8 cellular contexts compared by ENCODE assay signal in genomic region chr7:36115448-36116321, GRCh38. TPM values are rescaled to one million over a fixed set of nuclear protein-coding genes. Genes with fewer than 3 reads are reported as not detected.
DNase-seq lines count a peak whose midpoint lies in the region; ATAC-seq, FAIRE-seq and TF ChIP-seq lines count a peak whose summit lies in the region.

No MANE protein-coding gene starts in this region.

- 17% methylated on average over 9 of the region's 9 CpGs for WGBS in GM12878 (ENCODE audit: insufficient coverage, insufficient replicate concordance, low lambda C conversion rate, missing lambda C conversion rate)
- WGBS in lower leg skin, 2 donors, result 43% methylated on average over 9 of the region's 9 CpGs

- no peak overlapping the region for H3K9ac ChIP-seq in GM12878 (ENCODE audit: control insufficient read depth, insufficient read depth, low read length)

- no peak overlapping the region for H3K4me2 ChIP-seq in GM12878 (ENCODE audit: control insufficient read depth, insufficient read depth)

- peaks cover 33% of the 10 kb centered on the region for H3K4me1 Mint-ChIP-seq in T-helper 17 cell

- H3K27me3 Mint-ChIP-seq in T-helper 17 cell, result no peaks in the 10 kb centered on the region

- no peaks in the 10 kb centered on the region for H4K20me1 ChIP-seq in GM12878 (ENCODE audit: control insufficient read depth, insufficient read depth)

- no peaks in the 10 kb centered on the region for H3K79me2 ChIP-seq in GM12878 (ENCODE audit: control insufficient read depth, insufficient read depth, low read length)

- peak overlapping the region; percentile 86 for H3K4me3 Mint-ChIP-seq in T-helper 17 cell

- no peak for TF ChIP-seq POLR2A in GM12878 (IDR thresholded peaks at IDR 0.05; ENCODE audit: low read depth, low read length)
- TF ChIP-seq POLR2A in lower leg skin (IDR thresholded peaks at IDR 0.05), result no peak

- H2AFZ ChIP-seq in GM12878 (ENCODE audit: control insufficient read depth, low read depth, low read length), result no peak overlapping the region

- peaks cover 0 to 6% of the 10 kb centered on the region in 2 experiments; a peak in 3 of 4 replicates for H3K27me3 ChIP-seq in GM12878 (replicated peaks in 1 of 2; ENCODE audit: control insufficient read depth in 2 of 2, insufficient read depth in 2 of 2, low read length in 1 of 2)

- in situ Hi-C loops in GM12878 (cut with MboI), result no loop called here

- intact Hi-C loops in GM12878 (cut with micrococcal nuclease; ENCODE audit: unreplicated experiment), result no loop called here
- intact Hi-C loops in lower leg skin (cut with DNase I; ENCODE audit: low total_unique reads), result no loop called here

- TF ChIP-seq RAD21 in GM12878 (IDR thresholded peaks at IDR 0.05; ENCODE audit: insufficient read depth, low read depth, low read length), result no peak

- ATAC-seq in HG03196 (IDR thresholded peaks at IDR 0.05; ENCODE audit: unreplicated experiment) (peak; percentile 99), T-helper 17 cell (peak; percentile 78), GM12878 (peak; percentile 100)

- no peak overlapping the region for H3K27ac ChIP-seq in GM12878 (ENCODE audit: control insufficient read depth, insufficient read depth)

- H3K4me3 ChIP-seq in GM12878 (no peak overlapping the region), lower leg skin (ENCODE audit: low read depth, poor library complexity, severe bottlenecking) (no peak overlapping the region)

- CTCF ChIA-PET in GM12878 (lab: Yijun Ruan, JAX), result interaction anchor here (0.5 to 2.1 kb wide), 10 partner anchors 12 to 202 kb away, joined by 3 to 6 read pairs (median 4); no protein-coding TSS in a partner anchor

- no peak for TF ChIP-seq CTCF in GM12878 (IDR thresholded peaks at IDR 0.05 in 2 of 3, conservative IDR thresholded peaks at IDR 0.05 in 1 of 3; ENCODE audit: control insufficient read depth in 2 of 3, extremely low read depth in 1 of 3, insufficient read depth in 1 of 3, low read depth in 3 of 3, low read length in 3 of 3)
- no peak for TF ChIP-seq CTCF in lower leg skin (IDR thresholded peaks at IDR 0.05)

- H3K36me3 ChIP-seq in GM12878 (ENCODE audit: control insufficient read depth in 2 of 2, insufficient read depth in 2 of 2, low read length in 1 of 2), result no peaks in the 10 kb centered on the region

- H3K9me3 ChIP-seq in T-helper 17 cell (ENCODE audit: control insufficient read depth, low read length, poor library complexity, severe bottlenecking), result no peaks in the 10 kb centered on the region
- H3K9me3 ChIP-seq in GM12878 (replicated peaks; ENCODE audit: control insufficient read depth, insufficient read depth, low read length), result no peaks in the 10 kb centered on the region; the same call in 2 of the 3 replicates

- SMC1A ChIA-PET in GM12878 (lab: Charles Lee; ENCODE audit: uncharacterized antibody, unreplicated experiment), result interaction anchor here (0.7 to 1.6 kb wide), 9 partner anchors 11 to 171 kb away, joined by 3 to 15 read pairs (median 3); no protein-coding TSS in a partner anchor

- BruUV-seq in GM12878 (replicated peaks; lab: Mats Ljungman, UMichigan), result no TSS peak

- DNase-seq in AG08395 (ENCODE audit: low spot score) (peak; percentile 93), GM19239 (ENCODE audit: insufficient read length, low spot score) (peak; percentile 40), T-helper 17 cell (peak in 1 of 3 donors; percentile 17), GM12878 (ENCODE audit: low read depth, low spot score) (peak; percentile 79), lower leg skin (ENCODE audit: low spot score in 2 of 2) (peak; percentile 81 to 97), NCI-H146 (lab: John Stamatoyannopoulos, UW) (no peak)
- DNase-seq in stimulated activated CD8-positive, alpha-beta memory T cell treated with anti-CD3 and anti-CD28 coated beads, Interleukin-4, amount 100 ng/mL, for 4 hours (ENCODE audit: low read depth in 2 of 2, low spot score in 1 of 2), result peak; percentile 24 to 26

- peaks cover 11% of the 10 kb centered on the region for H3K4me1 ChIP-seq in GM12878 (ENCODE audit: control insufficient read depth, insufficient read depth, low read length)

- peak overlapping the region; percentile 95 for H3K27ac Mint-ChIP-seq in T-helper 17 cell

- peak; percentile 44 to 93; a peak in 3 of 4 replicates for TF ChIP-seq EP300 in GM12878 (IDR thresholded peaks at IDR 0.05; ENCODE audit: borderline replicate concordance in 1 of 2, control insufficient read depth in 1 of 2, low read depth in 2 of 2, low read length in 2 of 2)

- FAIRE-seq in GM19239 (lab: Jason Lieb, UNC), result peak; percentile 87
- FAIRE-seq in GM12878 (lab: Jason Lieb, UNC), result peak; percentile 91

- POLR2A ChIA-PET in GM12878 (lab: Charles Lee), result interaction anchor here (1.2 kb wide), 1 partner anchor 20 kb away, joined by 3 read pairs; no protein-coding TSS in a partner anchor

- peaks cover 2% of the 10 kb centered on the region for H3K36me3 Mint-ChIP-seq in T-helper 17 cell (ENCODE audit: low read depth)

- RAD21 ChIA-PET in GM12878 (lab: Charles Lee; ENCODE audit: unreplicated experiment), result interaction anchor here (0.8 to 1.4 kb wide), 4 partner anchors 11 to 174 kb away, joined by 3 to 7 read pairs (median 3); no protein-coding TSS in a partner anchor

TF ChIP-seq in GM12878, 131 proteins besides CTCF, POLR2A, EP300 and RAD21 (continues in another document):
- TF ChIP-seq PAX5 (IDR thresholded peaks at IDR 0.05; ENCODE audit: borderline replicate concordance, low read depth, low read length) (peak; percentile 94), MLLT1 (IDR thresholded peaks at IDR 0.05) (peak; percentile 21; the same call in 1 of the 2 replicates), RBBP5 (conservative IDR thresholded peaks at IDR 0.05) (no peak), IKZF1 (conservative IDR thresholded peaks at IDR 0.05) (peak; percentile 87), IKZF2 (IDR thresholded peaks at IDR 0.05) (peak; percentile 80 to 91), CBX5 (IDR thresholded peaks at IDR 0.05; ENCODE audit: low read depth) (peak; percentile 75; the same call in 1 of the 2 replicates), SREBF2 (IDR thresholded peaks at IDR 0.05; ENCODE audit: low read length) (no peak), ATF2 (IDR thresholded peaks at IDR 0.05; ENCODE audit: low read length) (peak; percentile 92), RCOR1 (conservative IDR thresholded peaks at IDR 0.05; ENCODE audit: low read depth, low read length) (no peak), GATAD2B (conservative IDR thresholded peaks at IDR 0.05; ENCODE audit: low read depth) (peak; percentile 86), HSF1 (IDR thresholded peaks at IDR 0.05; ENCODE audit: low read depth, low read length) (no peak), SP1 (IDR thresholded peaks at IDR 0.05; ENCODE audit: low read depth, low read length) (peak; percentile 29)

RNA-seq across cellular contexts. Expression of gene EEPD1, which starts 37.4 kb away (rescaled TPM):
- total RNA-seq in T-helper 17 cell (10 to 100 TPM; 15.7 to 20.7 TPM), GM12878 (2014; rRNA removed) (0.28 and 0.54 TPM in 2 replicates), GM12878 (2014; rRNA removed; fragmentation: Illumina TruSeq; extraction: Trizol) (0.64 and 0.72 TPM in 2 replicates), GM12878 (2021) (0.45 and 1.0 TPM in 2 replicates), lower leg skin (10 to 100 TPM; 19.0 to 34.2 (median 20.8) TPM)
- total RNA-seq in GM12878 (2013; cell fraction: nucleolus; rRNA removed), result 6.3 and 7.2 TPM in 2 replicates
- polyA plus RNA-seq in GM12878 (2011; ENCODE audit: low read depth), result 0.33 TPM
- polyA plus RNA-seq in GM12878 (2011; rRNA removed) (0.19 and 0.27 TPM in 2 replicates), GM12878 (2014; fragmentation: Illumina TruSeq; extraction: Trizol) (0.98 TPM in 1 of 2 replicates, not detected in the other), GM12878 (2014; fragmentation: Nextera tagmentation; extraction: Ambion mirVana) (under 1 TPM in 1 of 2 experiments, not detected in 1; 0.24 TPM), GM12878 (2014; rRNA removed) (0.30 and 1.2 TPM in 2 replicates), GM12878 (2016; fragmentation: Nextera tagmentation; extraction: Ambion mirVana) (1 to 10 TPM in 1 of 2 experiments, under 1 TPM in 1; 0.86 to 2.8 TPM)
- polyA plus RNA-seq in GM12878 (2011; cell fraction: cytosol; rRNA removed), result 0.37 and 0.52 TPM in 2 replicates
- polyA plus RNA-seq in GM12878 (2011; cell fraction: nucleus; rRNA removed), result 0.33 and 0.98 TPM in 2 replicates
- 0.35 and 0.94 TPM in 2 replicates for polyA plus RNA-seq in GM12878 (2012)
- 0.07 and 0.26 TPM in 2 replicates for polyA minus RNA-seq in GM12878 (2011; rRNA and poly(A)+ RNA removed)
- not detected in 2 replicates for polyA minus RNA-seq in GM12878 (2011; cell fraction: cytosol; rRNA and poly(A)+ RNA removed)
- polyA minus RNA-seq in GM12878 (2011; cell fraction: nucleus; rRNA and poly(A)+ RNA removed), result 0.48 and 0.57 TPM in 2 replicates
